9 cellular contexts compared by ENCODE assay signal in genomic region chr11:10304495-10305261, GRCh38. TPM values are rescaled to one million over a fixed set of nuclear protein-coding genes. Genes with fewer than 3 reads are reported as not detected.
DNase-seq lines count a peak whose midpoint lies in the region; ATAC-seq, FAIRE-seq and TF ChIP-seq lines count a peak whose summit lies in the region.
"Had no signal": no experiment of that assay in that cellular context is flagged by ENCODE, and none has a peak within 500 bp of the region (broad histone marks: within the 10 kb centered on the region; RNA-seq: fewer than 3 reads in every experiment).

Gene ADM (plus strand): TSS chr11:10305073. CDS start chr11:10305701, 628 bp downstream.

- H3K79me1 ChIP-seq in trophoblast cell (ENCODE audit: low read length), result peaks cover 46% of the 10 kb centered on the region

- H3K9ac ChIP-seq in HCT116 (ENCODE audit: low read length) (peak within 1 kb of the TSS; percentile 94), PC-3 (ENCODE audit: low read length) (peak within 1 kb of the TSS; percentile 77), astrocyte (ENCODE audit: low read length) (peak within 1 kb of the TSS; percentile 89), trophoblast cell (ENCODE audit: low read length) (peak within 1 kb of the TSS; percentile 59)

- H4K20me1 ChIP-seq in HCT116 (ENCODE audit: insufficient read depth) (no peaks in the 10 kb centered on the region), PC-3 (ENCODE audit: low read length) (peaks cover 10% of the 10 kb centered on the region), astrocyte (ENCODE audit: insufficient read depth, low read length) (peaks cover 24% of the 10 kb centered on the region)

- no peak for FAIRE-seq in astrocyte (lab: Jason Lieb, UNC)

- H3K9me2 ChIP-seq in HCT116 (ENCODE audit: insufficient read depth) (no peaks in the 10 kb centered on the region), PC-3 (replicated peaks; ENCODE audit: low read length) (no peaks in the 10 kb centered on the region)

- H2BK120ac ChIP-seq in trophoblast cell (ENCODE audit: insufficient read depth, low read length, poor library complexity), result peak within 1 kb of the TSS; percentile 91

- no peaks in the 10 kb centered on the region for H3K9me3 ChIP-seq in Caco-2
- no peaks in the 10 kb centered on the region for H3K9me3 ChIP-seq in HCT116 (ENCODE audit: control insufficient read depth in 1 of 2, insufficient read depth in 1 of 2, low read depth in 1 of 2, low read length in 2 of 2)
- no peaks in the 10 kb centered on the region for H3K9me3 ChIP-seq in PC-3 (ENCODE audit: low read length)
- H3K9me3 ChIP-seq in astrocyte (ENCODE audit: insufficient read depth, low read depth, low read length), result no peaks in the 10 kb centered on the region
- no peaks in the 10 kb centered on the region for H3K9me3 ChIP-seq in trophoblast cell (ENCODE audit: insufficient read depth, low read depth, low read length)

- H3K4me3 Mint-ChIP-seq in Caco-2 (ENCODE audit: unreplicated experiment) (peak within 1 kb of the TSS; percentile 85), astrocyte (ENCODE audit: unreplicated experiment) (peak within 1 kb of the TSS; percentile 98)

- H3K27me3 ChIP-seq in Caco-2 (replicated peaks; ENCODE audit: control insufficient read depth, insufficient read depth, low read length) (no peaks in the 10 kb centered on the region), HCT116 (ENCODE audit: insufficient read depth, low read length) (no peaks in the 10 kb centered on the region), PC-3 (ENCODE audit: low read length) (no peaks in the 10 kb centered on the region), astrocyte (ENCODE audit: insufficient read depth, low read length) (peaks cover 3% of the 10 kb centered on the region), trophoblast cell (ENCODE audit: insufficient read depth, low read length) (no peaks in the 10 kb centered on the region)

- peak within 1 kb of the TSS; percentile 88 for H3K14ac ChIP-seq in trophoblast cell (ENCODE audit: low read length)

- WGBS in trophoblast cell (ENCODE audit: extremely low coverage, insufficient coverage, insufficient read length), result no CpG with 5 or more reads among the region's 48 CpGs

- H3K27ac Mint-ChIP-seq in Caco-2 (ENCODE audit: unreplicated experiment) (peak within 1 kb of the TSS; percentile 81), astrocyte (ENCODE audit: unreplicated experiment) (peak within 1 kb of the TSS; percentile 100)

- POLR2A ChIA-PET in Caco-2 (lab: Charles Lee), result interaction anchor here (0.5 to 2.9 kb wide), 45 partner anchors 9 to 1540 kb away, joined by 3 to 22 read pairs (median 4); partner anchors contain the start of genes CTR9, EIF4G2, SBF2 and WEE1
- POLR2A ChIA-PET in HCT116 (lab: Charles Lee), result interaction anchor here (0.6 to 4.5 kb wide), 42 partner anchors 9 to 1784 kb away, joined by 3 to 37 read pairs (median 4); partner anchors contain the start of gene WEE1
- POLR2A ChIA-PET in PC-3 (lab: Charles Lee; ENCODE audit: unreplicated experiment), result interaction anchor here (0.6 to 0.7 kb wide), 8 partner anchors 8 to 1631 kb away, joined by 3 to 19 read pairs (median 5); partner anchors contain the start of gene ZNF143

- H3F3A ChIP-seq in PC-3 (ENCODE audit: low read length, unreplicated experiment), result no peaks in the 10 kb centered on the region

- RAD21 ChIA-PET in HCT116 (lab: Charles Lee; ENCODE audit: low non-redundant PET in 1 of 2, low total read pairs in 2 of 2, uncharacterized antibody in 2 of 2, unreplicated experiment in 2 of 2), result interaction anchor here (0.6 to 1.1 kb wide), 8 partner anchors 19 to 1553 kb away, joined by 3 to 6 read pairs (median 3); no protein-coding TSS in a partner anchor

- TF ChIP-seq RAD21 in HCT116 (IDR thresholded peaks at IDR 0.05; ENCODE audit: low read depth), result no peak

- H3K36me3 ChIP-seq in Caco-2 (ENCODE audit: control insufficient read depth, insufficient read depth, low read length), result 0 out of 2 replicates have a peak, but pooled peaks cover 2% of the 10 kb centered on the region
- H3K36me3 ChIP-seq in HCT116 (ENCODE audit: control insufficient read depth in 1 of 2, insufficient read depth in 2 of 2, low read length in 2 of 2), result peaks cover 0 to 19% of the 10 kb centered on the region in 2 experiments; a peak in 2 of 4 replicates
- no peaks in the 10 kb centered on the region for H3K36me3 ChIP-seq in PC-3 (ENCODE audit: low read depth, low read length)
- H3K36me3 ChIP-seq in astrocyte (ENCODE audit: insufficient read depth, low read length), result no peaks in the 10 kb centered on the region
- no peaks in the 10 kb centered on the region for H3K36me3 ChIP-seq in trophoblast cell (ENCODE audit: control insufficient read depth in 1 of 2, insufficient read depth in 2 of 2, low read length in 2 of 2)

- peak; percentile 95 for DNase-seq in Caco-2
- peak; percentile 91 for DNase-seq in HCT116 (ENCODE audit: low read depth, low spot score)
- peak; percentile 94 for DNase-seq in PC-3
- no peak for DNase-seq in astrocyte (ENCODE audit: low read depth)
- DNase-seq in left ventricle myocardium superior, result peak; percentile 94
- DNase-seq in trophoblast cell, result peak; percentile 90 to 96
- DNase-seq in NCI-H187 (lab: John Stamatoyannopoulos, UW), result no peak

- peak within 1 kb of the TSS; percentile 97 for H3K27ac ChIP-seq in HCT116 (ENCODE audit: low read depth, low read length)
- H3K27ac ChIP-seq in PC-3 (ENCODE audit: low read length), result peak within 1 kb of the TSS; percentile 55
- H3K27ac ChIP-seq in astrocyte (ENCODE audit: low read depth, low read length), result peak within 1 kb of the TSS; percentile 74
- H3K27ac ChIP-seq in trophoblast cell (ENCODE audit: low read depth, low read length), result peak within 1 kb of the TSS; percentile 85

- peak within 1 kb of the TSS; percentile 49 for H2AK5ac ChIP-seq in trophoblast cell (ENCODE audit: low read length)

- H2BK12ac ChIP-seq in trophoblast cell (ENCODE audit: low read length), result peak within 1 kb of the TSS; percentile 68

- peak within 1 kb of the TSS; percentile 64 for H3K4me3 ChIP-seq in Caco-2 (ENCODE audit: low read depth, low read length)
- H3K4me3 ChIP-seq in HCT116 (replicated peaks in 1 of 2; ENCODE audit: low read depth in 1 of 2, low read length in 2 of 2), result peak within 1 kb of the TSS; percentile 85 to 93
- H3K4me3 ChIP-seq in PC-3 (ENCODE audit: low read length), result peak within 1 kb of the TSS; percentile 93
- peak within 1 kb of the TSS; percentile 88 for H3K4me3 ChIP-seq in astrocyte (ENCODE audit: insufficient read depth, low read depth, low read length)
- H3K4me3 ChIP-seq in trophoblast cell (ENCODE audit: low read depth, low read length), result peak within 1 kb of the TSS; percentile 79

- peak within 1 kb of the TSS; percentile 81 for H4K12ac ChIP-seq in trophoblast cell (ENCODE audit: low read depth, low read length)

- peak within 1 kb of the TSS; percentile 83 for H3K18ac ChIP-seq in trophoblast cell (ENCODE audit: low read length)

- H3K4me2 ChIP-seq in HCT116 (ENCODE audit: low read length) (peak within 1 kb of the TSS; percentile 98), PC-3 (ENCODE audit: low read length) (peak within 1 kb of the TSS; percentile 96), astrocyte (ENCODE audit: low read length) (peak within 1 kb of the TSS; percentile 94), trophoblast cell (ENCODE audit: low read length) (peak within 1 kb of the TSS; percentile 86)

- peak within 1 kb of the TSS; percentile 68 for H3K4ac ChIP-seq in trophoblast cell (ENCODE audit: low read depth, low read length)

- CTCF ChIA-PET in Caco-2 (lab: Charles Lee) (interaction anchor here (0.6 to 4.5 kb wide), 26 partner anchors 10 to 903 kb away, joined by 3 to 44 read pairs (median 5); no protein-coding TSS in a partner anchor), HCT116 (lab: Charles Lee) (interaction anchor here (0.6 to 2.7 kb wide), 20 partner anchors 9 to 714 kb away, joined by 3 to 16 read pairs (median 4); no protein-coding TSS in a partner anchor), PC-3 (lab: Charles Lee) (interaction anchor here (0.6 to 1.9 kb wide), 13 partner anchors 36 to 540 kb away, joined by 3 to 9 read pairs (median 5); no protein-coding TSS in a partner anchor)

- TF ChIP-seq POLR2A in HCT116 (IDR thresholded peaks at IDR 0.05; ENCODE audit: borderline replicate concordance, extremely low read depth, insufficient read depth, insufficient read length), result peak; percentile 82

- H3K4me1 Mint-ChIP-seq in Caco-2 (ENCODE audit: low read depth, unreplicated experiment) (peaks cover 29% of the 10 kb centered on the region), astrocyte (ENCODE audit: low read depth, unreplicated experiment) (peaks cover 11% of the 10 kb centered on the region)

- H3K79me2 ChIP-seq in HCT116 (ENCODE audit: insufficient read depth, low read length) (peaks cover 47% of the 10 kb centered on the region), PC-3 (ENCODE audit: low read length) (peaks cover 55% of the 10 kb centered on the region), astrocyte (ENCODE audit: insufficient read depth, low read length) (peaks cover 24% of the 10 kb centered on the region), trophoblast cell (ENCODE audit: control insufficient read depth, insufficient read depth, low read length, poor library complexity) (peaks cover 36% of the 10 kb centered on the region)

- H2BK5ac ChIP-seq in trophoblast cell (ENCODE audit: low read depth, low read length, poor library complexity), result peak within 1 kb of the TSS; percentile 86

- peak; percentile 54 for ATAC-seq in HCT116
- peak; percentile 31 for ATAC-seq in PC-3
- ATAC-seq in left ventricle myocardium superior, result peak; percentile 66
- ATAC-seq in GM21528 (IDR thresholded peaks at IDR 0.05; ENCODE audit: low FRiP score, unreplicated experiment), result no peak

- H3K27me3 Mint-ChIP-seq in Caco-2 (ENCODE audit: insufficient read depth, unreplicated experiment) (peaks cover 3% of the 10 kb centered on the region), astrocyte (ENCODE audit: low read depth, unreplicated experiment) (no peaks in the 10 kb centered on the region)

- H3K23ac ChIP-seq in trophoblast cell (ENCODE audit: low read length), result no peak within 1 kb of the TSS

- no TSS peak for BruUV-seq in Caco-2 (replicated peaks; lab: Mats Ljungman, UMichigan)
- no TSS peak for BruUV-seq in HCT116 (replicated peaks; lab: Mats Ljungman, UMichigan)
- no TSS peak for BruUV-seq in PC-3 (replicated peaks; lab: Mats Ljungman, UMichigan)

- TF ChIP-seq CTCF in Caco-2 (IDR thresholded peaks at IDR 0.05; ENCODE audit: insufficient read depth in 1 of 2, low read depth in 1 of 2, low read length in 1 of 2, severe bottlenecking in 1 of 2, unreplicated experiment in 1 of 2), result peak; percentile 70 to 82
- peak in 2 of 3 experiments; percentile 69 to 70; a peak in 4 of 6 replicates for TF ChIP-seq CTCF in HCT116 (IDR thresholded peaks at IDR 0.05 in 2 of 3, conservative IDR thresholded peaks at IDR 0.05 in 1 of 3; ENCODE audit: borderline replicate concordance in 1 of 3, insufficient read depth in 1 of 3, low read depth in 2 of 3, low read length in 2 of 3)
- TF ChIP-seq CTCF in PC-3 (conservative IDR thresholded peaks at IDR 0.05; ENCODE audit: low read depth, low read length), result peak; percentile 79
- TF ChIP-seq CTCF in astrocyte (IDR thresholded peaks at IDR 0.05; ENCODE audit: insufficient read depth, low read depth, low read length), result peak; percentile 10

- H4K91ac ChIP-seq in trophoblast cell (ENCODE audit: low read depth, low read length), result peak within 1 kb of the TSS; percentile 95

- H2AFZ ChIP-seq in HCT116 (ENCODE audit: low read depth, low read length, poor library complexity, severe bottlenecking), result no peak within 1 kb of the TSS
- peak within 1 kb of the TSS; percentile 65 for H2AFZ ChIP-seq in PC-3 (ENCODE audit: low read length)
- peak within 1 kb of the TSS; percentile 86 for H2AFZ ChIP-seq in astrocyte (ENCODE audit: low read depth, low read length)
- peak within 1 kb of the TSS; percentile 91 for H2AFZ ChIP-seq in trophoblast cell (ENCODE audit: insufficient read depth, low read length, poor library complexity)

- no peaks in the 10 kb centered on the region for H3K9me3 Mint-ChIP-seq in Caco-2 (ENCODE audit: unreplicated experiment)
- no peaks in the 10 kb centered on the region for H3K9me3 Mint-ChIP-seq in astrocyte (ENCODE audit: unreplicated experiment)
- H3K9me3 Mint-ChIP-seq: activated naive CD4-positive, alpha-beta T cell treated with anti-CD3 and anti-CD28 coated beads, Interleukin-2, amount 50 U/mL, for 72 hours had no signal

- intact Hi-C loops in Caco-2 (cut with micrococcal nuclease; ENCODE audit: unreplicated experiment), result loop anchor here (1.0 to 5.0 kb wide), 9 partner anchors 19 to 691 kb away; partner anchors contain the start of gene CTR9
- intact Hi-C loops in HCT116 (cut with micrococcal nuclease), result loop anchor here (2.0 to 5.0 kb wide), 5 partner anchors 96 to 692 kb away; no protein-coding TSS in a partner anchor
- intact Hi-C loops in PC-3 (cut with micrococcal nuclease), result loop anchor here (1.0 to 5.0 kb wide), 5 partner anchors 11 to 692 kb away; no protein-coding TSS in a partner anchor
- intact Hi-C loops in left ventricle myocardium superior (cut with micrococcal nuclease), result loop anchor here (5.0 to 10.0 kb wide), 3 partner anchors 97 to 442 kb away; no protein-coding TSS in a partner anchor

- H3K36me3 Mint-ChIP-seq in Caco-2 (ENCODE audit: insufficient read depth, unreplicated experiment), result peaks cover 65% of the 10 kb centered on the region
- peaks cover 18% of the 10 kb centered on the region for H3K36me3 Mint-ChIP-seq in astrocyte (ENCODE audit: low read depth, unreplicated experiment)

- peaks cover 24% of the 10 kb centered on the region for H3K4me1 ChIP-seq in Caco-2
- peaks cover 39 to 64% of the 10 kb centered on the region in 2 experiments for H3K4me1 ChIP-seq in HCT116 (ENCODE audit: control insufficient read depth in 1 of 2, insufficient read depth in 2 of 2, low read length in 2 of 2)
- peaks cover 32% of the 10 kb centered on the region for H3K4me1 ChIP-seq in PC-3 (ENCODE audit: insufficient read depth, low read length)
- peaks cover 57% of the 10 kb centered on the region for H3K4me1 ChIP-seq in astrocyte (ENCODE audit: insufficient read depth, low read length)
- peaks cover 5 to 10% of the 10 kb centered on the region in 2 experiments for H3K4me1 ChIP-seq in trophoblast cell (ENCODE audit: control insufficient read depth in 1 of 2, insufficient read depth in 2 of 2, low read length in 2 of 2)

- peak within 1 kb of the TSS; percentile 93 for H4K8ac ChIP-seq in trophoblast cell (ENCODE audit: low read depth, low read length)

RNA-seq across cellular contexts. Expression of gene ADM, which starts in this region (rescaled TPM):
- total RNA-seq in Caco-2 (2022) (114 and 127 TPM in 2 replicates), HCT116 (2021; ENCODE audit: unreplicated experiment) (87.2 TPM), PC-3 (2014; rRNA removed) (68.0 and 82.5 TPM in 2 replicates), astrocyte (75.9 and 78.7 TPM in 2 replicates), left ventricle myocardium superior (23.4 TPM)
- polyA plus RNA-seq in HCT116 (2012), result 186 and 301 TPM in 2 replicates
- polyA plus RNA-seq in trophoblast cell (2013), result 101 and 108 TPM in 2 replicates

Comparison
In these comparisons a context has a peak if more than half of its experiments do, and no peak if none do; other contexts are left out.
1. DNase-seq: peak in Caco-2 (2 of 2), HCT116 (single experiment), PC-3 (single experiment), left ventricle myocardium superior (single experiment) and trophoblast cell (2 of 2); none in astrocyte (single experiment) and NCI-H187 (0 of 2).
2. CTCF ChIP-seq: peak in every context shown above with its lines; median percentile 79 in PC-3; 76 in Caco-2; 70 in HCT116; 10 in astrocyte.
3. Peak in every context shown above with its lines, with median percentiles within 50 percentile points of each other: H3K4me3 ChIP-seq, H3K27ac ChIP-seq, H3K4me2 ChIP-seq and H3K9ac ChIP-seq.